Comparison of ENCODE assay signal across 8 cellular contexts in the genomic region with DNA sequence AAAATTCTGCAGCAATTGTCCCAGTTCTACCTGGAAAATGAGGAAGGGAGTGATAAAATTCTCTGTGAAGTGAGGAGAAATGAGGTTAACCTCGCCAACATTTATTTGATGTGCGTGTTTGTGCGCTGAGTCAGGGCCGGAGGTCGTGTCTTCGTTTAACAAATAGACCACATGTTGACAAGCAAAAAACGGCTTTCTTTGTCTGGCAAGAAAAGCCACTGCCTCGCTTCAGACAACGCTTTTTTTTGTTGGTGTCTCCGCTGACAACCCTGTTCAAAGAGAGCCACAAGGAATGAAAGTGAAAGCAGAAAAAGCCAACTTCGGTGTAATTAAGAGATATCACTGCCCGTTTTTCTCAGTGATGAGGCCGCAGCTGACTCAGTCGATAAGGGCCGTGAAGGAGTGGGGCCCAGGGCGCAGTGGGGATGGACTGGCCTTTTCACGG.
DNase-seq lines count a peak whose midpoint lies in the region; ATAC-seq and TF ChIP-seq lines count a peak whose summit lies in the region.

No MANE protein-coding gene starts in this region.

- H3K4me3 Mint-ChIP-seq in activated CD8-positive, alpha-beta memory T cell treated with anti-CD3 and anti-CD28 coated beads, Interleukin-2, amount 10 ng/mL, durations not matched to agents 7 days and 5 days = peak overlapping the region; percentile 42

- TF ChIP-seq CTCF in psoas muscle (IDR thresholded peaks at IDR 0.05) = no peak

- DNase-seq in activated CD8-positive, alpha-beta memory T cell treated with anti-CD3 and anti-CD28 coated beads, Interleukin-2, amount 10 ng/mL, durations not matched to agents 7 days and 5 days = peak; percentile 50
- no peak for DNase-seq in activated CD8-positive, alpha-beta memory T cell treated with anti-CD3 and anti-CD28 coated beads, Interleukin-2, amount 50 U/mL, for 4 hours
- DNase-seq in RPMI8226 = peak; percentile 57
- DNase-seq in fibroblast of gingiva (ENCODE audit: low read depth) = peak; percentile 33
- DNase-seq in psoas muscle = no peak
- no peak for DNase-seq in middle frontal gyrus (ENCODE audit: extremely low spot score, low spot score)
- no peak for DNase-seq in NK-92 treated with Interleukin-12 subunit alpha and Interleukin-12 subunit beta, amount 100 ng/mL, for 24 hours (lab: John Stamatoyannopoulos, UW)

- no peaks in the 10 kb centered on the region for H3K9me3 ChIP-seq in psoas muscle

- H3K27ac ChIP-seq in psoas muscle = no peak overlapping the region

- no peaks in the 10 kb centered on the region for H3K27me3 Mint-ChIP-seq in activated CD8-positive, alpha-beta memory T cell treated with anti-CD3 and anti-CD28 coated beads, Interleukin-2, amount 10 ng/mL, durations not matched to agents 7 days and 5 days

- ATAC-seq in activated CD8-positive, alpha-beta memory T cell treated with anti-CD3 and anti-CD28 coated beads, Interleukin-2, amount 10 ng/mL, durations not matched to agents 7 days and 5 days = peak; percentile 65
- ATAC-seq in psoas muscle (no peak), GM18873 (IDR thresholded peaks at IDR 0.05; ENCODE audit: low FRiP score, unreplicated experiment) (no peak)

- H3K4me1 Mint-ChIP-seq in activated CD8-positive, alpha-beta memory T cell treated with anti-CD3 and anti-CD28 coated beads, Interleukin-2, amount 10 ng/mL, durations not matched to agents 7 days and 5 days = peaks cover 7% of the 10 kb centered on the region

- H3K27ac Mint-ChIP-seq in activated CD8-positive, alpha-beta memory T cell treated with anti-CD3 and anti-CD28 coated beads, Interleukin-2, amount 10 ng/mL, durations not matched to agents 7 days and 5 days = no peak overlapping the region

- H3K27me3 ChIP-seq in psoas muscle (ENCODE audit: insufficient read depth in 3 of 3, low read length in 2 of 3) = no peaks in the 10 kb centered on the region

- CTCF ChIA-PET in activated CD8-positive, alpha-beta memory T cell treated with anti-CD3 and anti-CD28 coated beads, Interleukin-2, amount 10 ng/mL, durations not matched to agents 7 days and 5 days (lab: Charles Lee) = no interaction called here

- no peaks in the 10 kb centered on the region for H3K4me1 ChIP-seq in psoas muscle

- intact Hi-C loops in psoas muscle (cut with DNase I) = no loop called here

- peaks cover under 1% of the 10 kb centered on the region for H3K9me3 Mint-ChIP-seq in activated CD8-positive, alpha-beta memory T cell treated with anti-CD3 and anti-CD28 coated beads, Interleukin-2, amount 10 ng/mL, durations not matched to agents 7 days and 5 days (ENCODE audit: low read depth)

- H3K36me3 Mint-ChIP-seq in activated CD8-positive, alpha-beta memory T cell treated with anti-CD3 and anti-CD28 coated beads, Interleukin-2, amount 10 ng/mL, durations not matched to agents 7 days and 5 days = no peaks in the 10 kb centered on the region

- H3K4me3 ChIP-seq in psoas muscle = peak overlapping the region; percentile 28

- 47 to 64% (median 48%) methylated on average over 17 of the region's 17 CpGs for WGBS in psoas muscle, 3 donors

- no peaks in the 10 kb centered on the region for H3K36me3 ChIP-seq in psoas muscle (ENCODE audit: insufficient read depth in 1 of 2, low read depth in 1 of 2)

Comparison
In these comparisons a context has a peak if more than half of its experiments do, and no peak if none do; other contexts are left out.
1. DNase-seq: peak in activated CD8-positive, alpha-beta memory T cell treated with anti-CD3 and anti-CD28 coated beads, Interleukin-2, amount 10 ng/mL, durations not matched to agents 7 days and 5 days (single experiment), RPMI8226 (single experiment) and fibroblast of gingiva (single experiment); none in activated CD8-positive, alpha-beta memory T cell treated with anti-CD3 and anti-CD28 coated beads, Interleukin-2, amount 50 U/mL, for 4 hours (single experiment), psoas muscle (0 of 2), middle frontal gyrus (single experiment) and NK-92 treated with Interleukin-12 subunit alpha and Interleukin-12 subunit beta, amount 100 ng/mL, for 24 hours (single experiment).